ENCODE assay signal across 8 cellular contexts in the genomic region with DNA sequence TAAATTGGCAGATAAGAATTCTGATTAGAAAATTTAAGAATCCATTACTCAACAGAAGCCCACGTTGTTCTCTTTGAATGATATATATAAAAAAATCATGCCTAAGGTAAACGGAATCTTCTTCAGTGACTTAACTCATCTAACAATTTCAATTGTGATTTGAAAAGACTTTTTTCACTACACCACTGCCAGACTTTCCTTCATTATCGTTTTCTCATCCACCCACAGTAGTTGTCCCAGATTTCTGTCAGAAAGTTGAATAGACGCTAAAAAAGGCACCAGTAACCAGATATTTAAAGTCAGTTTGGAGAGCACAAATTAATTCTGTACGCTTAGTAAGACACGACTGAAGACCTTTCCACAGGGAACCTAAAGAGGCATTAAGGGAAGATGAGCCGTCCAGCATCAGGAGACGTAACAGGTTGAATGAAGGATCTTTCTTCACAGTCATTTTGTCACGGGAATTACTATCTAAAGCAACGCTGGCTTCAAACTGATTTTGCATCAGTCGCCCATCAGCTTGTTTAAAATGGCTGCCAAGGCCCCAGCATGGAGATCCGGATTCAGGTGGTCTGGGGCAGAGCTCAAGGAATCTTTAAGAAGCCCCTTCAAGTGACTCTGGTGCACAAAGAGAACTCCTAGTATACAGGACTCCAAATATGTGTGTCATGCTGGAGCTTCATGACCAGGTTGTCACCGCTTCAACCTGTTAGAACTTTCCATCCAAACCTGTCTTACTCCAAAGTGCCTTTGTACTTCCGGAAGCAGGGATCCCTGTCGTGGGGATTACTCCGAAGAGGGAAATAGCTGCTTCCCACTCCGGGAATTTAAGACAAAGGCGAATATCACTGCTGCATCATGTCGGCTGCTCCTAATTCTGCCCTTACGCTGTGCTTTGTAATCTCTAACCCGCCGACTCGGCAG. TPM values are rescaled to one million over a fixed set of nuclear protein-coding genes. Genes with fewer than 3 reads are reported as not detected.
DNase-seq lines count a peak whose midpoint lies in the region; ATAC-seq and TF ChIP-seq lines count a peak whose summit lies in the region.

No MANE protein-coding gene starts in this region.

- H3K27me3 ChIP-seq in thymus (ENCODE audit: control insufficient read depth, insufficient read depth) = peaks cover 3% of the 10 kb centered on the region

- H3K36me3 ChIP-seq in thymus (ENCODE audit: control insufficient read depth, insufficient read depth) = no peaks in the 10 kb centered on the region

- H3K9me3 ChIP-seq in thymus (ENCODE audit: control insufficient read depth) = no peaks in the 10 kb centered on the region

- no peak for TF ChIP-seq POLR2A in lower leg skin (IDR thresholded peaks at IDR 0.05)

- peak; percentile 43 for DNase-seq in DMS79 treated with DMSO at 0.1 percent for 48 hours (lab: John Stamatoyannopoulos, UW)
- DNase-seq in DMS79 (lab: John Stamatoyannopoulos, UW) = no peak
- peak; percentile 37 for DNase-seq in NCI-H526 treated with DMSO at 0.1 percent for 48 hours (lab: John Stamatoyannopoulos, UW)
- peak; percentile 15 to 41 for DNase-seq in cardiac fibroblast (ENCODE audit: low read depth in 2 of 2)
- no peak for DNase-seq in lower leg skin (ENCODE audit: low spot score in 2 of 2)
- no peak for DNase-seq in NCI-H774 (lab: John Stamatoyannopoulos, UW)

- 18 to 20% methylated on average over 23 of the region's 23 CpGs for WGBS in lower leg skin, 2 donors
- 47% methylated on average over 23 of the region's 23 CpGs for WGBS in thymus

- H3K4me3 ChIP-seq in cardiac fibroblast (replicated peaks in 1 of 2; ENCODE audit: low read depth in 2 of 2, low read length in 2 of 2) (peak overlapping the region; percentile 84 to 85), lower leg skin (ENCODE audit: low read depth, poor library complexity, severe bottlenecking) (peak overlapping the region; percentile 77), thymus (ENCODE audit: low read length) (peak overlapping the region; percentile 72)

- ATAC-seq in GM21528 (IDR thresholded peaks at IDR 0.05; ENCODE audit: low FRiP score, unreplicated experiment) = no peak

- peak overlapping the region; percentile 91 for H3K27ac ChIP-seq in thymus (ENCODE audit: low read depth)

- TF ChIP-seq CTCF in cardiac fibroblast (IDR thresholded peaks at IDR 0.05; ENCODE audit: low read depth, low read length) = no peak
- TF ChIP-seq CTCF in lower leg skin (IDR thresholded peaks at IDR 0.05) = no peak

- peaks cover 10% of the 10 kb centered on the region for H3K4me1 ChIP-seq in thymus (ENCODE audit: control insufficient read depth, insufficient read depth, low read length)

- intact Hi-C loops in lower leg skin (cut with DNase I; ENCODE audit: low total_unique reads) = no loop called here

RNA-seq across cellular contexts. Expression of a gene that starts 1.2 kb away (rescaled TPM):
- total RNA-seq in lower leg skin = 100 to 1,000 TPM in 3 of 4 donors, 10 to 100 TPM in 1; 45.1 to 123 (median 114) TPM
- 155 TPM for polyA plus RNA-seq in thymus

RNA-seq across cellular contexts. Expression of a gene that starts 6.1 kb away (rescaled TPM):
- 1 to 10 TPM; 3.7 to 6.3 (median 4.5) TPM for total RNA-seq in lower leg skin
- polyA plus RNA-seq in thymus = 0.82 TPM

RNA-seq across cellular contexts. Expression of a gene that starts 30.1 kb away (rescaled TPM):
- under 1 TPM in 1 of 4 donors, not detected in 3; 0.06 TPM for total RNA-seq in lower leg skin
- 0.59 TPM for polyA plus RNA-seq in thymus

Comparison
In these comparisons a context has a peak if more than half of its experiments do, and no peak if none do; other contexts are left out.
1. DNase-seq: peak in DMS79 treated with DMSO at 0.1 percent for 48 hours (single experiment), NCI-H526 treated with DMSO at 0.1 percent for 48 hours (single experiment) and cardiac fibroblast (2 of 2); none in DMS79 (single experiment), lower leg skin (0 of 2) and NCI-H774 (single experiment).
2. Peak in every context shown above with its lines, with median percentiles within 50 percentile points of each other: H3K4me3 ChIP-seq.